Comparison of ENCODE assay signal across 20 cellular contexts in genomic region chr3:167712445-167712844, GRCh38. TPM values are rescaled to one million over a fixed set of nuclear protein-coding genes. Genes with fewer than 3 reads are reported as not detected.
DNase-seq lines count a peak whose midpoint lies in the region; ATAC-seq and TF ChIP-seq lines count a peak whose summit lies in the region.
"Had no signal": no experiment of that assay in that cellular context is flagged by ENCODE, and none has a peak within 500 bp of the region (broad histone marks: within the 10 kb centered on the region; RNA-seq: fewer than 3 reads in every experiment).

No MANE protein-coding gene starts in this region.

- POLR2A ChIA-PET in HEK293 (lab: Yijun Ruan, JAX): no interaction called here

- H3K27ac ChIP-seq in HEK293 (ENCODE audit: extremely low read depth, low read depth, low read length): no peak overlapping the region

- H3K27me3 Mint-ChIP-seq in activated naive CD8-positive, alpha-beta T cell: no peaks in the 10 kb centered on the region
- H3K27me3 Mint-ChIP-seq in activated naive CD8-positive, alpha-beta T cell treated with anti-CD3 and anti-CD28 coated beads, Interleukin-2, amount 50 U/mL, for 24 hours: no peaks in the 10 kb centered on the region
- H3K27me3 Mint-ChIP-seq in central memory CD8-positive, alpha-beta T cell: no peaks in the 10 kb centered on the region
- H3K27me3 Mint-ChIP-seq: B cell; CD4-positive, CD25-positive, alpha-beta regulatory T cell; IgD-negative memory B cell had no signal

- peaks cover 64% of the 10 kb centered on the region for H3K4me1 Mint-ChIP-seq in activated naive CD8-positive, alpha-beta T cell (ENCODE audit: low read depth)
- H3K4me1 Mint-ChIP-seq in activated naive CD8-positive, alpha-beta T cell treated with anti-CD3 and anti-CD28 coated beads, Interleukin-2, amount 50 U/mL, for 24 hours: peaks cover 38% of the 10 kb centered on the region
- H3K4me1 Mint-ChIP-seq in central memory CD8-positive, alpha-beta T cell: peaks cover 77% of the 10 kb centered on the region
- H3K4me1 Mint-ChIP-seq in stimulated activated effector memory CD8-positive, alpha-beta T cell treated with anti-CD3 and anti-CD28 coated beads, Interleukin-12 subunit alpha, Interleukin-12 subunit beta, amount 100 ng/mL, for 72 hours: peaks cover 63% of the 10 kb centered on the region

- H3K27ac Mint-ChIP-seq in activated naive CD8-positive, alpha-beta T cell: peak overlapping the region; percentile 22
- H3K27ac Mint-ChIP-seq in activated naive CD8-positive, alpha-beta T cell treated with anti-CD3 and anti-CD28 coated beads, Interleukin-2, amount 50 U/mL, for 24 hours: no peak overlapping the region
- H3K27ac Mint-ChIP-seq in central memory CD8-positive, alpha-beta T cell (ENCODE audit: low read depth): peak overlapping the region; percentile 78
- H3K27ac Mint-ChIP-seq in stimulated activated effector memory CD8-positive, alpha-beta T cell treated with anti-CD3 and anti-CD28 coated beads, Interleukin-12 subunit alpha, Interleukin-12 subunit beta, amount 100 ng/mL, for 72 hours: peak overlapping the region; percentile 32
- H3K27ac Mint-ChIP-seq: B cell, GM23338 had no signal

- TF ChIP-seq CTCF in HEK293 (tag by site-specific recombination; IDR thresholded peaks at IDR 0.05): no peak

- DNase-seq in activated naive CD8-positive, alpha-beta T cell treated with anti-CD3 and anti-CD28 coated beads, Interleukin-2, amount 50 U/mL, for 24 hours: no peak
- no peak for DNase-seq in central memory CD8-positive, alpha-beta T cell (ENCODE audit: low spot score in 2 of 2)
- DNase-seq in stimulated activated effector memory CD8-positive, alpha-beta T cell treated with anti-CD3 and anti-CD28 coated beads, Interleukin-12 subunit alpha, Interleukin-12 subunit beta, amount 100 ng/mL, for 72 hours (ENCODE audit: low spot score in 2 of 2): no peak
- DNase-seq in stimulated activated naive CD4-positive, alpha-beta T cell treated with Interleukin-2 at 50 U/mL for 16 hours (lab: John Stamatoyannopoulos, UW): no peak
- DNase-seq in H4 (ENCODE audit: low spot score): no peak
- DNase-seq: C1 segment of cervical spinal cord; Caco-2; CD4-positive, CD25-positive, alpha-beta regulatory T cell; DMS153; DMS79; GDM1; H7 had no signal

- H3K36me3 Mint-ChIP-seq in activated naive CD8-positive, alpha-beta T cell: peaks cover 21% of the 10 kb centered on the region
- peaks cover 63% of the 10 kb centered on the region for H3K36me3 Mint-ChIP-seq in activated naive CD8-positive, alpha-beta T cell treated with anti-CD3 and anti-CD28 coated beads, Interleukin-2, amount 50 U/mL, for 24 hours (ENCODE audit: low read depth)
- H3K36me3 Mint-ChIP-seq in central memory CD8-positive, alpha-beta T cell (ENCODE audit: insufficient read depth): peaks cover 29% of the 10 kb centered on the region
- H3K36me3 Mint-ChIP-seq in stimulated activated effector memory CD8-positive, alpha-beta T cell treated with anti-CD3 and anti-CD28 coated beads, Interleukin-12 subunit alpha, Interleukin-12 subunit beta, amount 100 ng/mL, for 72 hours: peaks cover 70% of the 10 kb centered on the region

- no peak overlapping the region for H3K4me3 Mint-ChIP-seq in activated naive CD8-positive, alpha-beta T cell
- no peak overlapping the region for H3K4me3 Mint-ChIP-seq in activated naive CD8-positive, alpha-beta T cell treated with anti-CD3 and anti-CD28 coated beads, Interleukin-2, amount 50 U/mL, for 24 hours
- H3K4me3 Mint-ChIP-seq in central memory CD8-positive, alpha-beta T cell: no peak overlapping the region
- H3K4me3 Mint-ChIP-seq in stimulated activated effector memory CD8-positive, alpha-beta T cell treated with anti-CD3 and anti-CD28 coated beads, Interleukin-12 subunit alpha, Interleukin-12 subunit beta, amount 100 ng/mL, for 72 hours: no peak overlapping the region
- H3K4me3 Mint-ChIP-seq: B cell, GM23338 had no signal

- ATAC-seq in activated naive CD8-positive, alpha-beta T cell treated with anti-CD3 and anti-CD28 coated beads, Interleukin-2, amount 50 U/mL, for 24 hours: no peak
- ATAC-seq in central memory CD8-positive, alpha-beta T cell (replicated peaks; ENCODE audit: extremely low read depth, poor library complexity, severe bottlenecking): no peak
- no peak for ATAC-seq in stimulated activated effector memory CD8-positive, alpha-beta T cell treated with anti-CD3 and anti-CD28 coated beads, Interleukin-12 subunit alpha, Interleukin-12 subunit beta, amount 100 ng/mL, for 72 hours
- ATAC-seq: GM23338, HCT116, HepG2 had no signal

- H3K36me3 ChIP-seq in HEK293 (ENCODE audit: control insufficient read depth in 2 of 2, insufficient read depth in 1 of 2, low read length in 2 of 2): peaks cover 0 to 39% of the 10 kb centered on the region in 2 experiments; a peak in 1 of 3 replicates

- CTCF ChIA-PET in HEK293 (lab: Yijun Ruan, JAX): interaction anchor here (0.7 to 0.8 kb wide), 2 partner anchors 170 to 454 kb away, joined by 5 read pairs; no protein-coding TSS in a partner anchor

- H3K4me1 ChIP-seq in HEK293 (ENCODE audit: control insufficient read depth, insufficient read depth, low read length): no peaks in the 10 kb centered on the region

- no peak overlapping the region for H3K4me3 ChIP-seq in HEK293 (ENCODE audit: low read depth, low read length)
- H3K4me3 ChIP-seq: GM23338 had no signal

- no peaks in the 10 kb centered on the region for H3K9me3 Mint-ChIP-seq in activated naive CD8-positive, alpha-beta T cell (ENCODE audit: low read depth)
- H3K9me3 Mint-ChIP-seq in activated naive CD8-positive, alpha-beta T cell treated with anti-CD3 and anti-CD28 coated beads, Interleukin-2, amount 50 U/mL, for 24 hours: no peaks in the 10 kb centered on the region
- no peaks in the 10 kb centered on the region for H3K9me3 Mint-ChIP-seq in central memory CD8-positive, alpha-beta T cell
- H3K9me3 Mint-ChIP-seq in stimulated activated effector memory CD8-positive, alpha-beta T cell treated with anti-CD3 and anti-CD28 coated beads, Interleukin-12 subunit alpha, Interleukin-12 subunit beta, amount 100 ng/mL, for 72 hours: no peaks in the 10 kb centered on the region
- H3K9me3 Mint-ChIP-seq: CD4-positive, CD25-positive, alpha-beta regulatory T cell; GM23338; IgD-negative memory B cell had no signal

- no peaks in the 10 kb centered on the region for H3K9me3 ChIP-seq in HEK293 (ENCODE audit: control insufficient read depth, insufficient read depth, low read depth, low read length)
- H3K9me3 ChIP-seq: Caco-2 had no signal

TF ChIP-seq in HEK293, 187 proteins besides CTCF, POLR2A, EP300 and RAD21:
- TF ChIP-seq, protein P1, sequence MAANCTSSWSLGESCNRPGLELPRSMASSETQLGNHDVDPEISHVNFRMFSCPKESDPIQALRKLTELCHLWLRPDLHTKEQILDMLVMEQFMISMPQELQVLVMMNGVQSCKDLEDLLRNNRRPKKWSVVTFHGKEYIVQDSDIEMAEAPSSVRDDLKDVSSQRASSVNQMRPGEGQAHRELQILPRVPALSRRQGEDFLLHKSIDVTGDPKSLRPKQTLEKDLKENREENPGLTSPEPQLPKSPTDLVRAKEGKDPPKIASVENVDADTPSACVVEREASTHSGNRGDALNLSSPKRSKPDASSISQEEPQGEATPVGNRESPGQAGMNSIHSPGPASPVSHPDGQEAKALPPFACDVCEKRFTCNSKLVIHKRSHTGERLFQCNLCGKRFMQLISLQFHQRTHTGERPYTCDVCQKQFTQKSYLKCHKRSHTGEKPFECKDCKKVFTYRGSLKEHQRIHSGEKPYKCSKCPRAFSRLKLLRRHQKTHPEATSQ (tag by site-specific recombination; IDR thresholded peaks at IDR 0.05): no peak
- no peak for TF ChIP-seq ZNF239 (tag by site-specific recombination; IDR thresholded peaks at IDR 0.05)
- no peak for TF ChIP-seq EGR2 (tag by site-specific recombination; IDR thresholded peaks at IDR 0.05; ENCODE audit: low read depth)
- TF ChIP-seq ZNF596 (tag by site-specific recombination; IDR thresholded peaks at IDR 0.05): no peak
- TF ChIP-seq SCRT2 (tag by site-specific recombination; IDR thresholded peaks at IDR 0.05): peak; percentile 84
- peak; percentile 76 for TF ChIP-seq SCRT1 (tag by site-specific recombination; IDR thresholded peaks at IDR 0.05; ENCODE audit: borderline replicate concordance)

RNA-seq across cellular contexts. Expression of gene PDCD10, which starts 22.2 kb away (rescaled TPM):
- total RNA-seq in H4 (2014; rRNA removed; shearing (Covaris generic)): 94.3 and 121 TPM in 2 replicates

RNA-seq across cellular contexts. Expression of gene SERPINI1, which starts 23.1 kb away (rescaled TPM):
- total RNA-seq in H4 (2014; rRNA removed; shearing (Covaris generic)): 11.6 and 15.4 TPM in 2 replicates

RNA-seq across cellular contexts. Expression of gene WDR49, which starts 58.7 kb away (rescaled TPM):
- not detected in 2 replicates for total RNA-seq in H4 (2014; rRNA removed; shearing (Covaris generic))
- total RNA-seq: Daoy had no signal
